In genomic region chr7:44842675-44843074, GRCh38 we compare ENCODE assay signal across 7 cellular contexts. TPM values are rescaled to one million over a fixed set of nuclear protein-coding genes. Genes with fewer than 3 reads are reported as not detected.
DNase-seq lines count a peak whose midpoint lies in the region; ATAC-seq and TF ChIP-seq lines count a peak whose summit lies in the region.
"Not testable (repeated sequence)": the region's sequence is repeated elsewhere in the genome, so short reads cannot be mapped to it uniquely, and the experiment has no call there.

No MANE protein-coding gene starts in this region.

- H3K36me3 ChIP-seq in DND-41 (ENCODE audit: insufficient read depth, low read length) (peaks cover 56% of the 10 kb centered on the region), heart right ventricle (peaks cover 0 to 56% (median 32%) of the 10 kb centered on the region in 9 donors), gastrocnemius medialis (peaks cover 0 to 34% of the 10 kb centered on the region in 2 donors)

- not testable (repeated sequence) for ATAC-seq in DND-41 (ENCODE audit: insufficient read depth, low read depth); T-helper 17 cell; activated T-helper 17 cell treated with anti-CD3 and anti-CD28 coated beads, Interleukin-2, amount 50 U/mL, for 72 hours (replicated peaks); gastrocnemius medialis
- ATAC-seq in heart right ventricle = peak in 5 of 8 donors; percentile 35 to 61 (median 49)

- not testable (repeated sequence) for TF ChIP-seq POLR2A in gastrocnemius medialis (IDR thresholded peaks at IDR 0.05)

- not testable (repeated sequence) for TF ChIP-seq CTCF in DND-41 (IDR thresholded peaks at IDR 0.05; ENCODE audit: borderline replicate concordance, extremely low read depth, low read length, poor library complexity, severe bottlenecking); heart right ventricle (IDR thresholded peaks at IDR 0.05); gastrocnemius medialis (IDR thresholded peaks at IDR 0.05 in 4 of 5, conservative IDR thresholded peaks at IDR 0.05 in 1 of 5)

- H3K79me2 ChIP-seq in DND-41 (ENCODE audit: insufficient read depth, low read length) = peaks cover 99% of the 10 kb centered on the region

- not testable (repeated sequence) for H2AFZ ChIP-seq in DND-41 (ENCODE audit: low read depth, low read length)

- not testable (repeated sequence) for H3K4me3 ChIP-seq in DND-41 (ENCODE audit: low read depth in 1 of 2, low read length in 2 of 2); heart right ventricle; gastrocnemius medialis

- H3K9ac ChIP-seq in DND-41 (ENCODE audit: low read depth, low read length) = not testable (repeated sequence)

- H3K27me3 ChIP-seq in DND-41 (ENCODE audit: insufficient read depth, low read length, poor library complexity); heart right ventricle; gastrocnemius medialis: not testable (repeated sequence)

- not testable (repeated sequence) for H3K9me3 ChIP-seq in DND-41 (ENCODE audit: insufficient read depth, low read length, severe bottlenecking); T-helper 17 cell (ENCODE audit: control insufficient read depth, low read length, poor library complexity, severe bottlenecking); heart right ventricle; gastrocnemius medialis

- DNase-seq in DND-41, T-helper 17 cell: not testable (repeated sequence)
- DNase-seq in heart right ventricle = peak; percentile 31 to 36
- peak; percentile 49 for DNase-seq in mesenteric fat pad (ENCODE audit: low spot score)
- peak in 1 of 2 donors; percentile 31 for DNase-seq in gastrocnemius medialis

- 51 to 58% methylated on average over 8 of the region's 8 CpGs for WGBS in heart right ventricle, 2 donors

- not testable (repeated sequence) for H3K27ac Mint-ChIP-seq in T-helper 17 cell
- peak overlapping the region; percentile 27 for H3K27ac Mint-ChIP-seq in activated T-helper 17 cell treated with anti-CD3 and anti-CD28 coated beads, Interleukin-2, amount 50 U/mL, for 72 hours
- peak overlapping the region; percentile 82 for H3K27ac Mint-ChIP-seq in dendritic cell treated with granulocyte-macrophage colony-stimulating factor and Interleukin-4, amounts not matched to agents 40 ng/mL and 50 ng/mL, for 4 days

- peak overlapping the region; percentile 60 for H3K4me3 Mint-ChIP-seq in T-helper 17 cell
- not testable (repeated sequence) for H3K4me3 Mint-ChIP-seq in activated T-helper 17 cell treated with anti-CD3 and anti-CD28 coated beads, Interleukin-2, amount 50 U/mL, for 72 hours; dendritic cell treated with granulocyte-macrophage colony-stimulating factor and Interleukin-4, amounts not matched to agents 40 ng/mL and 50 ng/mL, for 4 days

- H3K4me1 Mint-ChIP-seq in T-helper 17 cell = peaks cover 42% of the 10 kb centered on the region
- peaks cover 18% of the 10 kb centered on the region for H3K4me1 Mint-ChIP-seq in activated T-helper 17 cell treated with anti-CD3 and anti-CD28 coated beads, Interleukin-2, amount 50 U/mL, for 72 hours
- peaks cover 48% of the 10 kb centered on the region for H3K4me1 Mint-ChIP-seq in dendritic cell treated with granulocyte-macrophage colony-stimulating factor and Interleukin-4, amounts not matched to agents 40 ng/mL and 50 ng/mL, for 4 days (ENCODE audit: low read depth)

- in situ Hi-C loops in gastrocnemius medialis (cut with MboI; ENCODE audit: low sequenced_read_pairs in 4 of 4) = loop anchor here in 2 of 4 donors (10.0 kb wide), 2 partner anchors 248 to 258 kb away; partner anchors contain the start of gene TMED4 (in 1 of the 2)

- H3K4me2 ChIP-seq in DND-41 (ENCODE audit: insufficient read depth, low read length) = peak overlapping the region; percentile 29; the same call in 1 of the 2 replicates

- not testable (repeated sequence) for H3K27me3 Mint-ChIP-seq in T-helper 17 cell; activated T-helper 17 cell treated with anti-CD3 and anti-CD28 coated beads, Interleukin-2, amount 50 U/mL, for 72 hours; dendritic cell treated with granulocyte-macrophage colony-stimulating factor and Interleukin-4, amounts not matched to agents 40 ng/mL and 50 ng/mL, for 4 days

- intact Hi-C loops in dendritic cell treated with granulocyte-macrophage colony-stimulating factor and Interleukin-4, amounts not matched to agents 40 ng/mL and 50 ng/mL, for 4 days (cut with micrococcal nuclease) = loop anchor here (10.0 kb wide), 1 partner anchor 98 kb away; the partner anchor contains the start of gene ZMIZ2
- intact Hi-C loops in heart right ventricle (cut with DNase I) = loop anchor here in 3 of 10 donors (2.0 to 10.0 kb wide), 4 partner anchors 46 to 258 kb away; partner anchors contain the start of genes PPIA (in 2 of the 3), TMED4 (in 1 of the 3) and ZMIZ2 (in 1 of the 3)
- intact Hi-C loops in gastrocnemius medialis (cut with DNase I; ENCODE audit: low total_unique reads) = not testable (repeated sequence)

- H4K20me1 ChIP-seq in DND-41 (ENCODE audit: insufficient read depth, low read length) = peaks cover 87% of the 10 kb centered on the region

- H3K36me3 Mint-ChIP-seq in T-helper 17 cell (ENCODE audit: low read depth) = not testable (repeated sequence)
- H3K36me3 Mint-ChIP-seq in activated T-helper 17 cell treated with anti-CD3 and anti-CD28 coated beads, Interleukin-2, amount 50 U/mL, for 72 hours (ENCODE audit: low read depth) = peaks cover 68% of the 10 kb centered on the region
- H3K36me3 Mint-ChIP-seq in dendritic cell treated with granulocyte-macrophage colony-stimulating factor and Interleukin-4, amounts not matched to agents 40 ng/mL and 50 ng/mL, for 4 days (ENCODE audit: low read depth) = peaks cover 40% of the 10 kb centered on the region

- H3K4me1 ChIP-seq in DND-41 (ENCODE audit: insufficient read depth, low read length) = peaks cover 31% of the 10 kb centered on the region
- H3K4me1 ChIP-seq in heart right ventricle = peaks cover 0 to 65% (median 36%) of the 10 kb centered on the region in 9 donors
- peaks cover 27 to 46% of the 10 kb centered on the region in 2 donors for H3K4me1 ChIP-seq in gastrocnemius medialis

- not testable (repeated sequence) for H3K9me3 Mint-ChIP-seq in activated T-helper 17 cell treated with anti-CD3 and anti-CD28 coated beads, Interleukin-2, amount 50 U/mL, for 72 hours; dendritic cell treated with granulocyte-macrophage colony-stimulating factor and Interleukin-4, amounts not matched to agents 40 ng/mL and 50 ng/mL, for 4 days

- H3K27ac ChIP-seq in DND-41 (ENCODE audit: low read length) = not testable (repeated sequence)
- H3K27ac ChIP-seq in heart right ventricle = peak overlapping the region in 8 of 10 donors; percentile 0 to 83 (median 44)
- H3K27ac ChIP-seq in gastrocnemius medialis = peak overlapping the region; percentile 32 to 62 (median 50)

RNA-seq across cellular contexts. Expression of gene H2AZ2, which starts 5.2 kb away (rescaled TPM):
- total RNA-seq in T-helper 17 cell (100 to 1,000 TPM; 173 to 185 TPM), heart right ventricle (100 to 1,000 TPM; 206 to 280 (median 259) TPM), mesenteric fat pad (92.3 TPM), gastrocnemius medialis (100 to 1,000 TPM in 3 of 4 donors, 10 to 100 TPM in 1; 83.0 to 147 (median 132) TPM)
- total RNA-seq in activated T-helper 17 cell treated with anti-CD3 and anti-CD28 coated beads, Interleukin-2, amount 50 U/mL, for 72 hours = 100 to 1,000 TPM; 156 to 157 TPM
- polyA plus RNA-seq in heart right ventricle = 100 to 1,000 TPM; 109 to 131 TPM

RNA-seq across cellular contexts. Expression of gene PURB, which starts 42.7 kb away (rescaled TPM):
- total RNA-seq in T-helper 17 cell (10 to 100 TPM; 21.4 to 27.6 TPM), heart right ventricle (10 to 100 TPM; 12.7 to 18.7 (median 16.7) TPM), mesenteric fat pad (25.4 TPM), gastrocnemius medialis (10 to 100 TPM; 13.0 to 18.7 (median 15.9) TPM)
- 10 to 100 TPM; 22.5 to 24.5 TPM for total RNA-seq in activated T-helper 17 cell treated with anti-CD3 and anti-CD28 coated beads, Interleukin-2, amount 50 U/mL, for 72 hours
- 1 to 10 TPM; 6.6 to 7.7 TPM for polyA plus RNA-seq in heart right ventricle

RNA-seq across cellular contexts. Expression of gene PPIA, which starts 46.2 kb away (rescaled TPM):
- total RNA-seq in T-helper 17 cell = 100 to 1,000 TPM; 691 to 692 TPM
- 1,000 to 10,000 TPM; 1,915 to 2,917 TPM for total RNA-seq in activated T-helper 17 cell treated with anti-CD3 and anti-CD28 coated beads, Interleukin-2, amount 50 U/mL, for 72 hours
- total RNA-seq in heart right ventricle = 100 to 1,000 TPM; 355 to 728 (median 423) TPM
- 1,000 to 10,000 TPM; 1,028 to 3,654 TPM for polyA plus RNA-seq in heart right ventricle
- total RNA-seq in mesenteric fat pad = 1,211 TPM
- 1,000 to 10,000 TPM in 1 of 4 donors, 100 to 1,000 TPM in 3; 487 to 1,236 (median 715) TPM for total RNA-seq in gastrocnemius medialis
